Comparison of ENCODE assay signal across 1 cellular context in the genomic region with DNA sequence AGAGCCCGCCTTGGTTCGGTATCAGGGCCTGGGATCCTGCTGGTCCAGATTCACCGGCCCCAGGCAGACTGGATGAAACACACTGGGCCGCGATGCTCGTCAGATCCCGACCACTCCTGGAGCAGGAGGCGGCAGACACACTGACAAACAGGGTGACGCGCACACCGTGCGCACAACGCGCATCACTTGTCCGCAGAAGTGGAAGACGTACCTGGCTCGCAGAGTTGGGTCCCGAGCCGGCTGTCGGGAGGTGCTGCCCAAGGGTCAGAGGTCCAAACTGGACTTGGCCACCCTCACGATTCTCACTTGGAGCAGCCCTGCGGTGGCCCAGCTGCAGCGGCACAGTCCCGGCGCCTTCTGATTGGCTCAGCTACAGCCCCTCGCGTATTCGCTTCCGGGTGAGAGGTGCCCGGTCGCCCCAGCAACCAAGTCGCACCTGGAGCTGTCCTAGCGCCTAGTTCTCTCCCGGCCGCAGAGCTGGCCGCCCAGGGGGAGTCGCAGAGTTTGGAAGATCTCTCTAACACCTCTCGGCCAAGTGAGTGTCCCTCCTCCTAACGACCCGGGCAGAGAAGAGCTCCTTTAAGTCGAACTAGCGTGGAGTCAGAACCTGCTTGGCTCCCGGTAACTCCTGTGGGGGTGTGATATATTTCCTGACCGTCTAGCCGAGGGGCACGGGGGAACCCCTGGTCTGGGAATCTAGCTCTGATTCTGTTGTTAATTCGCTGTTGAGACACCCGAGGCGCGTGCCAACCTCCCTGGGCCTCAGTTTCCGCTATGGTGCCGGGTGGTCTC.
A peak's percentile ranks its signal among the peaks of the same experiment; 100 is the strongest.
TF ChIP-seq lines count a peak whose summit lies in the region.

A gene with protein sequence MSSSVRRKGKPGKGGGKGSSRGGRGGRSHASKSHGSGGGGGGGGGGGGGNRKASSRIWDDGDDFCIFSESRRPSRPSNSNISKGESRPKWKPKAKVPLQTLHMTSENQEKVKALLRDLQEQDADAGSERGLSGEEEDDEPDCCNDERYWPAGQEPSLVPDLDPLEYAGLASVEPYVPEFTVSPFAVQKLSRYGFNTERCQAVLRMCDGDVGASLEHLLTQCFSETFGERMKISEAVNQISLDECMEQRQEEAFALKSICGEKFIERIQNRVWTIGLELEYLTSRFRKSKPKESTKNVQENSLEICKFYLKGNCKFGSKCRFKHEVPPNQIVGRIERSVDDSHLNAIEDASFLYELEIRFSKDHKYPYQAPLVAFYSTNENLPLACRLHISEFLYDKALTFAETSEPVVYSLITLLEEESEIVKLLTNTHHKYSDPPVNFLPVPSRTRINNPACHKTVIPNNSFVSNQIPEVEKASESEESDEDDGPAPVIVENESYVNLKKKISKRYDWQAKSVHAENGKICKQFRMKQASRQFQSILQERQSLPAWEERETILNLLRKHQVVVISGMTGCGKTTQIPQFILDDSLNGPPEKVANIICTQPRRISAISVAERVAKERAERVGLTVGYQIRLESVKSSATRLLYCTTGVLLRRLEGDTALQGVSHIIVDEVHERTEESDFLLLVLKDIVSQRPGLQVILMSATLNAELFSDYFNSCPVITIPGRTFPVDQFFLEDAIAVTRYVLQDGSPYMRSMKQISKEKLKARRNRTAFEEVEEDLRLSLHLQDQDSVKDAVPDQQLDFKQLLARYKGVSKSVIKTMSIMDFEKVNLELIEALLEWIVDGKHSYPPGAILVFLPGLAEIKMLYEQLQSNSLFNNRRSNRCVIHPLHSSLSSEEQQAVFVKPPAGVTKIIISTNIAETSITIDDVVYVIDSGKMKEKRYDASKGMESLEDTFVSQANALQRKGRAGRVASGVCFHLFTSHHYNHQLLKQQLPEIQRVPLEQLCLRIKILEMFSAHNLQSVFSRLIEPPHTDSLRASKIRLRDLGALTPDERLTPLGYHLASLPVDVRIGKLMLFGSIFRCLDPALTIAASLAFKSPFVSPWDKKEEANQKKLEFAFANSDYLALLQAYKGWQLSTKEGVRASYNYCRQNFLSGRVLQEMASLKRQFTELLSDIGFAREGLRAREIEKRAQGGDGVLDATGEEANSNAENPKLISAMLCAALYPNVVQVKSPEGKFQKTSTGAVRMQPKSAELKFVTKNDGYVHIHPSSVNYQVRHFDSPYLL (N-terminal part only) (minus strand): TSS at position 359 of the 792 bp plus-strand sequence. CDS start 7,529 bp downstream, outside the sequence.
TSS of gene MORN2 (plus strand) at position 401 of the 792 bp plus-strand sequence.

TF ChIP-seq in HepG2, 621 proteins besides CTCF, POLR2A, EP300 and RAD21 (continued from another document and continues in another):
- no peak; the same call in 1 of the 2 replicates for TF ChIP-seq MIER3 (CRISPR knock-in tag; IDR thresholded peaks at IDR 0.05; ENCODE audit: borderline replicate concordance)
- TF ChIP-seq, protein P1, sequence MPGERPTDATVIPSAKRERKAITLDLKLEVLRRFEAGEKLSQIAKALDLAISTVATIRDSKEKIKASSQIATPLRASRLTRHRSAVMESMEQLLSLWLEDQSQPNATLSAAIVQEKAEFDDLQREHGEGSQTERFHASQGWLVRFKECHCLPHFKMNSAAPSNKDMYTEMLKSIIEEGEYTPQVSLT (CRISPR knock-in tag; IDR thresholded peaks at IDR 0.05; ENCODE audit: borderline replicate concordance, low read depth), result no peak
- TF ChIP-seq PRDM4 (CRISPR knock-in tag; IDR thresholded peaks at IDR 0.05; ENCODE audit: borderline replicate concordance), result no peak; the same call in 1 of the 2 replicates
- TF ChIP-seq SKI (IDR thresholded peaks at IDR 0.05; ENCODE audit: partially characterized antibody), result no peak
- no peak for TF ChIP-seq ZNF484 (CRISPR knock-in tag; IDR thresholded peaks at IDR 0.05; ENCODE audit: borderline replicate concordance, low read depth)
- TF ChIP-seq PCBP2 (optimal IDR thresholded peaks at IDR 0.05; ENCODE audit: low read depth, low read length, poor library complexity, severe bottlenecking), result no peak
- TF ChIP-seq CREB3 (CRISPR knock-in tag; IDR thresholded peaks at IDR 0.05), result 0 out of 2 replicates have a peak, but pooled peaks have one; percentile 69
- TF ChIP-seq ZNF549 (CRISPR knock-in tag; IDR thresholded peaks at IDR 0.05), result no peak
- peak; percentile 20 for TF ChIP-seq MED8 (CRISPR knock-in tag; IDR thresholded peaks at IDR 0.05; ENCODE audit: insufficient replicate concordance)
- TF ChIP-seq KAT8 (CRISPR knock-in tag; IDR thresholded peaks at IDR 0.05), result peak; percentile 96
- TF ChIP-seq JUND (CRISPR knock-in tag; IDR thresholded peaks at IDR 0.05), result peak; percentile 24; the same call in 1 of the 2 replicates
- TF ChIP-seq ZNF7 (CRISPR knock-in tag; IDR thresholded peaks at IDR 0.05), result no peak
- peak; percentile 91; the same call in 1 of the 2 replicates for TF ChIP-seq ZNF275 (CRISPR knock-in tag; IDR thresholded peaks at IDR 0.05; ENCODE audit: borderline replicate concordance)
- TF ChIP-seq, protein P2, sequence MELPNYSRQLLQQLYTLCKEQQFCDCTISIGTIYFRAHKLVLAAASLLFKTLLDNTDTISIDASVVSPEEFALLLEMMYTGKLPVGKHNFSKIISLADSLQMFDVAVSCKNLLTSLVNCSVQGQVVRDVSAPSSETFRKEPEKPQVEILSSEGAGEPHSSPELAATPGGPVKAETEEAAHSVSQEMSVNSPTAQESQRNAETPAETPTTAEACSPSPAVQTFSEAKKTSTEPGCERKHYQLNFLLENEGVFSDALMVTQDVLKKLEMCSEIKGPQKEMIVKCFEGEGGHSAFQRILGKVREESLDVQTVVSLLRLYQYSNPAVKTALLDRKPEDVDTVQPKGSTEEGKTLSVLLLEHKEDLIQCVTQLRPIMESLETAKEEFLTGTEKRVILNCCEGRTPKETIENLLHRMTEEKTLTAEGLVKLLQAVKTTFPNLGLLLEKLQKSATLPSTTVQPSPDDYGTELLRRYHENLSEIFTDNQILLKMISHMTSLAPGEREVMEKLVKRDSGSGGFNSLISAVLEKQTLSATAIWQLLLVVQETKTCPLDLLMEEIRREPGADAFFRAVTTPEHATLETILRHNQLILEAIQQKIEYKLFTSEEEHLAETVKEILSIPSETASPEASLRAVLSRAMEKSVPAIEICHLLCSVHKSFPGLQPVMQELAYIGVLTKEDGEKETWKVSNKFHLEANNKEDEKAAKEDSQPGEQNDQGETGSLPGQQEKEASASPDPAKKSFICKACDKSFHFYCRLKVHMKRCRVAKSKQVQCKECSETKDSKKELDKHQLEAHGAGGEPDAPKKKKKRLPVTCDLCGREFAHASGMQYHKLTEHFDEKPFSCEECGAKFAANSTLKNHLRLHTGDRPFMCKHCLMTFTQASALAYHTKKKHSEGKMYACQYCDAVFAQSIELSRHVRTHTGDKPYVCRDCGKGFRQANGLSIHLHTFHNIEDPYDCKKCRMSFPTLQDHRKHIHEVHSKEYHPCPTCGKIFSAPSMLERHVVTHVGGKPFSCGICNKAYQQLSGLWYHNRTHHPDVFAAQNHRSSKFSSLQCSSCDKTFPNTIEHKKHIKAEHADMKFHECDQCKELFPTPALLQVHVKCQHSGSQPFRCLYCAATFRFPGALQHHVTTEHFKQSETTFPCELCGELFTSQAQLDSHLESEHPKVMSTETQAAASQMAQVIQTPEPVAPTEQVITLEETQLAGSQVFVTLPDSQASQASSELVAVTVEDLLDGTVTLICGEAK (IDR thresholded peaks at IDR 0.05), result no peak
- TF ChIP-seq, protein P2 (CRISPR knock-in tag; IDR thresholded peaks at IDR 0.05), result peak; percentile 87
- TF ChIP-seq, protein P3, sequence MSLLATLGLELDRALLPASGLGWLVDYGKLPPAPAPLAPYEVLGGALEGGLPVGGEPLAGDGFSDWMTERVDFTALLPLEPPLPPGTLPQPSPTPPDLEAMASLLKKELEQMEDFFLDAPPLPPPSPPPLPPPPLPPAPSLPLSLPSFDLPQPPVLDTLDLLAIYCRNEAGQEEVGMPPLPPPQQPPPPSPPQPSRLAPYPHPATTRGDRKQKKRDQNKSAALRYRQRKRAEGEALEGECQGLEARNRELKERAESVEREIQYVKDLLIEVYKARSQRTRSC (CRISPR knock-in tag; IDR thresholded peaks at IDR 0.05; ENCODE audit: low read depth), result no peak
- TF ChIP-seq CENPT (CRISPR knock-in tag; IDR thresholded peaks at IDR 0.05; ENCODE audit: low read depth), result no peak
- peak; percentile 88 for TF ChIP-seq KDM2A (CRISPR knock-in tag; IDR thresholded peaks at IDR 0.05; ENCODE audit: borderline replicate concordance, low read depth)
- TF ChIP-seq, protein P4, sequence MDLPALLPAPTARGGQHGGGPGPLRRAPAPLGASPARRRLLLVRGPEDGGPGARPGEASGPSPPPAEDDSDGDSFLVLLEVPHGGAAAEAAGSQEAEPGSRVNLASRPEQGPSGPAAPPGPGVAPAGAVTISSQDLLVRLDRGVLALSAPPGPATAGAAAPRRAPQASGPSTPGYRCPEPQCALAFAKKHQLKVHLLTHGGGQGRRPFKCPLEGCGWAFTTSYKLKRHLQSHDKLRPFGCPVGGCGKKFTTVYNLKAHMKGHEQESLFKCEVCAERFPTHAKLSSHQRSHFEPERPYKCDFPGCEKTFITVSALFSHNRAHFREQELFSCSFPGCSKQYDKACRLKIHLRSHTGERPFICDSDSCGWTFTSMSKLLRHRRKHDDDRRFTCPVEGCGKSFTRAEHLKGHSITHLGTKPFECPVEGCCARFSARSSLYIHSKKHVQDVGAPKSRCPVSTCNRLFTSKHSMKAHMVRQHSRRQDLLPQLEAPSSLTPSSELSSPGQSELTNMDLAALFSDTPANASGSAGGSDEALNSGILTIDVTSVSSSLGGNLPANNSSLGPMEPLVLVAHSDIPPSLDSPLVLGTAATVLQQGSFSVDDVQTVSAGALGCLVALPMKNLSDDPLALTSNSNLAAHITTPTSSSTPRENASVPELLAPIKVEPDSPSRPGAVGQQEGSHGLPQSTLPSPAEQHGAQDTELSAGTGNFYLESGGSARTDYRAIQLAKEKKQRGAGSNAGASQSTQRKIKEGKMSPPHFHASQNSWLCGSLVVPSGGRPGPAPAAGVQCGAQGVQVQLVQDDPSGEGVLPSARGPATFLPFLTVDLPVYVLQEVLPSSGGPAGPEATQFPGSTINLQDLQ (CRISPR knock-in tag; IDR thresholded peaks at IDR 0.05), result no peak
